Comparison of ENCODE assay signal across 21 cellular contexts in the genomic region with DNA sequence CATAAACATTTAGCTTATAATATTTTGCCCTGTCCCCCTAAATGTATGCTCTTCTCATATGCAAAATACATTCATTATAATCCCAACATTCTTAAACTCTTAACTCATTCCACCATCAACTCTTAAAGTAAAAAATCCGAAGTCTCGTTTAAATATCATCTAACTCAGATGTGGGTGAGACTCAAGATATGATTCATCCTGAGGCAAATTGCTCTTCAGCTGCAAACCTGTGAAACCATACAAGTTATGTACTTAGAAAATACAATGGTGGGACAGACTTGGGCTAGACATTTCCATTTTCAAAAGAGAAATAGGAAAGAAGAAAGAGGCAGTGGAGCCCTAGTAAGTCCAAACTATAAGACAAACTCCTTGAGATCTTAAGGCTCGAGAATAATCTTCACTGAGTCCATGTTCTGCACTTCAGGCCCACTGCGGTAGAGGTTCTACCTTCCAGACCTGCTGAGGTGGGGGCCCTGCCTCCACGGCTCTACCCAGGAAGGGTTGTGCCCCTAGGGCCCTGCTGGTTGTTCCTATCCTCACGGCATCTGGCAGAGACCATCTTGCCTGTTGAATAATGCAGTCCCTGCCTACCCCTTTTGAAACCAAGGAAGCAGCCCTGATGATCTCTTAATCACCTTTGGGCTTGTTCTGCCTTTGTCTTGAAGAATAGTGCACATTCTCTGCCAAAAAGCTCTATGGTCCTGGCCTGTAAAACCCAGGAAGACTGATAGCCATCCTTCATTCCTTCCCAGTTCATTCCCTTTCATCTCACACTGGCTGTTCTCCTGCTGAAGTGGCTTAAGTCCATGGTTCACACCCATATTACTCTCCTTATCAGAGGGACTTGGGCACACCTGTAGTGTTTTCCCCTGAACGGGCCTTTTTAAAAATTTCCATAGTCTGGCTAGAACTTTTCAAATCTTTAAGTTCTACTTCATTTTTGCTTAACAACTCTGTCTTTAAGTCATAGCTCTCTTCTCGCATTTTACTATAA. TPM values are rescaled to one million over a fixed set of nuclear protein-coding genes. Genes with fewer than 3 reads are reported as not detected.
DNase-seq lines count a peak whose midpoint lies in the region; ATAC-seq, FAIRE-seq and TF ChIP-seq lines count a peak whose summit lies in the region.
"Had no signal": no experiment of that assay in that cellular context is flagged by ENCODE, and none has a peak within 500 bp of the region (broad histone marks: within the 10 kb centered on the region; RNA-seq: fewer than 3 reads in every experiment).

No MANE protein-coding gene starts in this region.

- no peak for FAIRE-seq in urothelium cell line (lab: Jason Lieb, UNC)

- H3K27ac ChIP-seq in CD4-positive, CD25-positive, alpha-beta regulatory T cell (ENCODE audit: insufficient read depth, low read length, poor library complexity, severe bottlenecking), result no peak overlapping the region

- ATAC-seq in CD4-positive, CD25-positive, alpha-beta regulatory T cell (ENCODE audit: low read depth in 2 of 2), result no peak
- peak; percentile 39 for ATAC-seq in mucosa of descending colon
- ATAC-seq: esophagus mucosa, sciatic nerve had no signal

- H3K4me1 Mint-ChIP-seq in CD4-positive, CD25-positive, alpha-beta regulatory T cell, result peaks cover 23 to 35% (median 30%) of the 10 kb centered on the region in 4 donors

- intact Hi-C loops in mucosa of descending colon (cut with DNase I, micrococcal nuclease), result no loop called here

- H3K27me3 ChIP-seq in CD4-positive, CD25-positive, alpha-beta regulatory T cell (ENCODE audit: control insufficient read depth, insufficient read depth, low read length), result no peaks in the 10 kb centered on the region

- peaks cover 8% of the 10 kb centered on the region for H3K36me3 Mint-ChIP-seq in CD4-positive, CD25-positive, alpha-beta regulatory T cell

- H3K9me3 Mint-ChIP-seq in CD4-positive, CD25-positive, alpha-beta regulatory T cell, result no peaks in the 10 kb centered on the region
- H3K9me3 Mint-ChIP-seq: CD8-positive, alpha-beta memory T cell; nephron had no signal

- no peak for TF ChIP-seq CTCF in mucosa of descending colon (IDR thresholded peaks at IDR 0.05)

- no peak for DNase-seq in CD4-positive, CD25-positive, alpha-beta regulatory T cell
- DNase-seq in ELF-1 (ENCODE audit: low read depth, low spot score) (peak; percentile 41), amniotic epithelial cell (ENCODE audit: low read depth) (peak; percentile 18), mucosa of descending colon (no peak), T-helper 1 cell (no peak), KG1 (lab: John Stamatoyannopoulos, UW) (no peak), urothelium cell line (ENCODE audit: low spot score) (no peak)
- DNase-seq: activated CD4-positive, CD25-positive, alpha-beta regulatory T cell; activated effector memory CD4-positive, alpha-beta T cell treated with anti-CD3 and anti-CD28 coated beads, Interleukin-2, amount 50 U/mL, for 16 hours; anterior cingulate cortex; CD8-positive, alpha-beta memory T cell; cerebellar nuclear complex; effector CD4-positive, alpha-beta T cell; H7; NCI-H1436; NCI-H2171 treated with DMSO at 0.1 percent for 48 hours; NCI-H526 treated with DMSO at 0.1 percent for 48 hours; T-helper 9 cell had no signal

- no peaks in the 10 kb centered on the region for H3K27me3 Mint-ChIP-seq in CD4-positive, CD25-positive, alpha-beta regulatory T cell
- H3K27me3 Mint-ChIP-seq: CD8-positive, alpha-beta memory T cell had no signal

- H3K9me3 ChIP-seq in CD4-positive, CD25-positive, alpha-beta regulatory T cell (ENCODE audit: control insufficient read depth in 2 of 2, low read length in 2 of 2), result no peaks in the 10 kb centered on the region
- H3K9me3 ChIP-seq in mucosa of descending colon, result no peaks in the 10 kb centered on the region

- no peak overlapping the region for H3K4me3 Mint-ChIP-seq in CD4-positive, CD25-positive, alpha-beta regulatory T cell
- H3K4me3 Mint-ChIP-seq: CD8-positive, alpha-beta memory T cell; nephron had no signal

- peaks cover 10% of the 10 kb centered on the region for H3K4me1 ChIP-seq in CD4-positive, CD25-positive, alpha-beta regulatory T cell (ENCODE audit: control insufficient read depth, insufficient read depth, low read length, poor library complexity, severe bottlenecking)
- H3K4me1 ChIP-seq in mucosa of descending colon (ENCODE audit: low read depth), result no peaks in the 10 kb centered on the region

- peaks cover 4% of the 10 kb centered on the region for H3K36me3 ChIP-seq in CD4-positive, CD25-positive, alpha-beta regulatory T cell (ENCODE audit: control insufficient read depth, insufficient read depth, low read length)
- no peaks in the 10 kb centered on the region for H3K36me3 ChIP-seq in mucosa of descending colon (ENCODE audit: low read depth)

- no peak overlapping the region for H3K4me3 ChIP-seq in CD4-positive, CD25-positive, alpha-beta regulatory T cell (ENCODE audit: low read depth, low read length)
- H3K4me3 ChIP-seq in mucosa of descending colon, result no peak overlapping the region

- peak overlapping the region in 2 of 3 donors; percentile 65 to 77 for H3K27ac Mint-ChIP-seq in CD4-positive, CD25-positive, alpha-beta regulatory T cell
- H3K27ac Mint-ChIP-seq: nephron had no signal

RNA-seq across cellular contexts. Expression of gene INPP5F, which starts 37.3 kb away (rescaled TPM):
- 22.1 TPM for total RNA-seq in CD4-positive, CD25-positive, alpha-beta regulatory T cell
- polyA plus RNA-seq in CD4-positive, CD25-positive, alpha-beta regulatory T cell, result 10 to 100 TPM; 10.4 to 14.3 (median 10.9) TPM
- total RNA-seq in mucosa of descending colon, result 10 to 100 TPM; 12.5 to 19.9 (median 13.2) TPM

Comparison
In these comparisons a context has a peak if more than half of its experiments do, and no peak if none do; other contexts are left out.
1. DNase-seq: peak in ELF-1 (single experiment) and amniotic epithelial cell (single experiment); none in CD4-positive, CD25-positive, alpha-beta regulatory T cell (0 of 3), mucosa of descending colon (0 of 3), T-helper 1 cell (0 of 5), KG1 (single experiment) and urothelium cell line (single experiment).